ENCODE assay signal across 8 cellular contexts in the genomic region with DNA sequence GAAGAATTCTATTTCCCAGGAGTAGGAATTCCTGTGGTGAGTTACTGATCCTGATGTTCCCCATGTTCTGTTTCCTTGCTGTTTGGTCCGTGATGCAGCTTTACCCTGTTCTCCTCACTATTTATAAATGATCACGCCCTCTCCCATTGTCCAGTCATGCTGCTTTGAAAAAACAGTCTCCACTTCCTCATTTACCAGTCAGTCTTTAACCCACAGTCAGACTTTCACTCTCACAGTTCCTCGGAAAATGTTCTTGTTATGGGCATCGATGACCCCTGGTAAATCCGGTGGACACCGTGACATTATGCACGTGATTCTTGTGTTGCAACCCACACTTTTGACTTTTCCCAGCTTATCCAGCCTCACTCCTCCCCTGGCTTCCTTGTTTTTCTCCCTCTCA. TPM values are rescaled to one million over a fixed set of nuclear protein-coding genes. Genes with fewer than 3 reads are reported as not detected.
DNase-seq lines count a peak whose midpoint lies in the region; ATAC-seq and TF ChIP-seq lines count a peak whose summit lies in the region.

No MANE protein-coding gene starts in this region.

- DNase-seq in GM10248 (ENCODE audit: extremely low spot score) (peak; percentile 30), HT-29 (ENCODE audit: low spot score) (peak; percentile 77), fibroblast of villous mesenchyme (ENCODE audit: low read depth) (peak; percentile 22), HuH-7.5 (ENCODE audit: low spot score) (no peak), activated T-cell treated with anti-CD3 and anti-CD28 coated beads for 4 hours (no peak), NCI-H526 (lab: John Stamatoyannopoulos, UW) (no peak)
- no peak for DNase-seq in activated CD8-positive, alpha-beta memory T cell treated with anti-CD3 and anti-CD28 coated beads for 24 hours

- POLR2A ChIA-PET in GM10248 (lab: Yijun Ruan, JAX): no interaction called here

- CTCF ChIA-PET in GM10248 (lab: Yijun Ruan, JAX): no interaction called here

- TF ChIP-seq CTCF in GM10248 (IDR thresholded peaks at IDR 0.05; ENCODE audit: control extremely low read depth, extremely low read depth, low read depth, missing control alignments) (no peak), fibroblast of villous mesenchyme (IDR thresholded peaks at IDR 0.05; ENCODE audit: insufficient read depth, low read depth, low read length) (no peak)

- ATAC-seq in GM21619 (IDR thresholded peaks at IDR 0.05; ENCODE audit: unreplicated experiment): peak; percentile 99

- H3K4me3 ChIP-seq in fibroblast of villous mesenchyme (ENCODE audit: low read depth, low read length): no peak overlapping the region

RNA-seq across cellular contexts. Expression of gene SCIN, which starts 14.4 kb away (rescaled TPM):
- 0.76 and 1.5 TPM in 2 replicates for total RNA-seq in HT-29 (2014; rRNA removed; shearing (Covaris generic))
- total RNA-seq in fibroblast of villous mesenchyme: 3.9 and 4.3 TPM in 2 replicates

Comparison
In these comparisons a context has a peak if more than half of its experiments do, and no peak if none do; other contexts are left out.
1. DNase-seq: peak in GM10248 (single experiment), HT-29 (single experiment) and fibroblast of villous mesenchyme (single experiment); none in HuH-7.5 (single experiment), activated T-cell treated with anti-CD3 and anti-CD28 coated beads for 4 hours (single experiment), activated CD8-positive, alpha-beta memory T cell treated with anti-CD3 and anti-CD28 coated beads for 24 hours (single experiment) and NCI-H526 (0 of 2).